Comparison of ENCODE assay signal across 21 cellular contexts in genomic region chr1:76006234-76006633, GRCh38.
DNase-seq lines count a peak whose midpoint lies in the region; ATAC-seq, FAIRE-seq and TF ChIP-seq lines count a peak whose summit lies in the region.
"Had no signal": no experiment of that assay in that cellular context is flagged by ENCODE, and none has a peak within 500 bp of the region (broad histone marks: within the 10 kb centered on the region; RNA-seq: fewer than 3 reads in every experiment).

No MANE protein-coding gene starts in this region.

- H2BK12ac ChIP-seq in mesenchymal stem cell (ENCODE audit: low read length in 2 of 2), result no peak overlapping the region

- no peak overlapping the region for H3K18ac ChIP-seq in mesenchymal stem cell (ENCODE audit: low read depth in 1 of 2, low read length in 2 of 2)

- no peak overlapping the region for H2BK5ac ChIP-seq in mesenchymal stem cell (ENCODE audit: low read depth, low read length, poor library complexity, severe bottlenecking)

- H2BK15ac ChIP-seq in mesenchymal stem cell (ENCODE audit: low read depth, poor library complexity, severe bottlenecking), result no peak overlapping the region

- no peak overlapping the region for H3K4me3 ChIP-seq in BE2C (ENCODE audit: low read depth, low read length)
- no peak overlapping the region for H3K4me3 ChIP-seq in MG63
- H3K4me3 ChIP-seq in bronchial epithelial cell (ENCODE audit: low read depth, low read length), result no peak overlapping the region
- H3K4me3 ChIP-seq in mesenchymal stem cell (ENCODE audit: insufficient read depth in 1 of 2, low read depth in 1 of 2, low read length in 2 of 2), result no peak overlapping the region
- H3K4me3 ChIP-seq: GM12878, right lobe of liver had no signal

- no peak overlapping the region for H3K9ac ChIP-seq in mesenchymal stem cell (ENCODE audit: low read length)

- H3K4me2 ChIP-seq in mesenchymal stem cell (ENCODE audit: low read length, poor library complexity, severe bottlenecking), result no peak overlapping the region

- H2AK5ac ChIP-seq in mesenchymal stem cell (ENCODE audit: low read length, severe bottlenecking), result no peak overlapping the region

- H3K27ac ChIP-seq in mesenchymal stem cell (ENCODE audit: low read length, poor library complexity, severe bottlenecking), result no peak overlapping the region
- H3K27ac ChIP-seq: neutrophil, right lobe of liver, WERI-Rb-1 had no signal

- no peak overlapping the region for H4K91ac ChIP-seq in mesenchymal stem cell (ENCODE audit: low read length)

- H3K14ac ChIP-seq in mesenchymal stem cell (ENCODE audit: low read length in 2 of 2), result no peak overlapping the region

- no CpG with 5 or more reads among the region's 1 CpG for WGBS in mesenchymal stem cell

- H3K9me3 ChIP-seq in BE2C (no peaks in the 10 kb centered on the region), MG63 (no peaks in the 10 kb centered on the region), mesenchymal stem cell (ENCODE audit: control insufficient read depth, low read length) (no peaks in the 10 kb centered on the region)
- H3K9me3 ChIP-seq: neutrophil, right lobe of liver had no signal

- no peak overlapping the region for H2BK120ac ChIP-seq in mesenchymal stem cell (ENCODE audit: low read depth, low read length)

- H2AFZ ChIP-seq in mesenchymal stem cell (ENCODE audit: low read depth, low read length), result no peak overlapping the region

- H4K8ac ChIP-seq in mesenchymal stem cell (ENCODE audit: low read length), result no peak overlapping the region

- H3K23ac ChIP-seq in mesenchymal stem cell (ENCODE audit: low read length in 2 of 2), result no peak overlapping the region

- H3K4me1 ChIP-seq in BE2C (no peaks in the 10 kb centered on the region), mesenchymal stem cell (ENCODE audit: control insufficient read depth, insufficient read depth, low read depth, low read length) (no peaks in the 10 kb centered on the region)
- H3K4me1 ChIP-seq: right lobe of liver had no signal

- H3K27me3 ChIP-seq in BE2C (no peaks in the 10 kb centered on the region), MG63 (no peaks in the 10 kb centered on the region), bronchial epithelial cell (ENCODE audit: control insufficient read depth, insufficient read depth, low read length) (no peaks in the 10 kb centered on the region), mesenchymal stem cell (ENCODE audit: control insufficient read depth in 1 of 2, insufficient read depth in 1 of 2, low read length in 2 of 2) (no peaks in the 10 kb centered on the region)
- H3K27me3 ChIP-seq: neutrophil, right lobe of liver had no signal

- no peak overlapping the region for H3K4ac ChIP-seq in mesenchymal stem cell (ENCODE audit: low read depth in 1 of 2, low read length in 2 of 2)

- no peaks in the 10 kb centered on the region for H3K79me1 ChIP-seq in mesenchymal stem cell (replicated peaks; ENCODE audit: low read length, poor library complexity, severe bottlenecking)

- peak; percentile 12 for DNase-seq in BE2C
- peak; percentile 43 for DNase-seq in MG63
- DNase-seq in bronchial epithelial cell (ENCODE audit: low read depth), result peak; percentile 23
- peak; percentile 87 for DNase-seq in mesenchymal stem cell
- no peak for DNase-seq in kidney tubule cell (ENCODE audit: low spot score)
- DNase-seq in middle frontal gyrus (ENCODE audit: extremely low spot score, low spot score), result no peak
- no peak for DNase-seq in DMS153 treated with DMSO at 0.1 percent for 48 hours (lab: John Stamatoyannopoulos, UW; ENCODE audit: unreplicated experiment)
- DNase-seq: activated effector memory CD4-positive, alpha-beta T cell treated with Interleukin-2 at 50 U/mL for 16 hours; effector CD8-positive, alpha-beta T cell; immature natural killer cell; KBM-7; right lobe of liver; SW 1271; trophoblast cell; WERI-Rb-1 had no signal

- TF ChIP-seq CTCF in BE2C (IDR thresholded peaks at IDR 0.05; ENCODE audit: low read depth, low read length) (no peak), bronchial epithelial cell (IDR thresholded peaks at IDR 0.05; ENCODE audit: insufficient read depth, low read length, severe bottlenecking) (no peak)

- no peak for FAIRE-seq in bronchial epithelial cell (lab: Jason Lieb, UNC)
- FAIRE-seq: GM12878 had no signal

- ATAC-seq in HG03342 (IDR thresholded peaks at IDR 0.05; ENCODE audit: unreplicated experiment), result no peak
- ATAC-seq: GM12878; HCT116; Panc1; right lobe of liver; stimulated activated effector memory CD8-positive, alpha-beta T cell treated with anti-CD3 and anti-CD28 coated beads, Interleukin-12 subunit alpha, Interleukin-12 subunit beta, amount 100 ng/mL, for 72 hours had no signal

- H3K36me3 ChIP-seq in BE2C, result no peaks in the 10 kb centered on the region
- no peaks in the 10 kb centered on the region for H3K36me3 ChIP-seq in MG63
- no peaks in the 10 kb centered on the region for H3K36me3 ChIP-seq in bronchial epithelial cell (ENCODE audit: control insufficient read depth, insufficient read depth, low read length)
- H3K36me3 ChIP-seq in mesenchymal stem cell (ENCODE audit: control insufficient read depth in 1 of 2, insufficient read depth in 2 of 2, low read depth in 1 of 2, low read length in 2 of 2), result no peaks in the 10 kb centered on the region
- H3K36me3 ChIP-seq: neutrophil, right lobe of liver, WERI-Rb-1 had no signal

Comparison
In these comparisons a context has a peak if more than half of its experiments do, and no peak if none do; other contexts are left out.
1. DNase-seq: peak in BE2C (single experiment), MG63 (single experiment), bronchial epithelial cell (single experiment) and mesenchymal stem cell (single experiment); none in kidney tubule cell (single experiment), middle frontal gyrus (single experiment) and DMS153 treated with DMSO at 0.1 percent for 48 hours (single experiment).